Comparison of ENCODE assay signal across 34 cellular contexts in genomic region chr7:146557971-146558469, GRCh38.
"Had no signal": no experiment of that assay in that cellular context is flagged by ENCODE, and none has a peak within 500 bp of the region (broad histone marks: within the 10 kb centered on the region; RNA-seq: fewer than 3 reads in every experiment).

No MANE protein-coding gene starts in this region.

- H2AFZ ChIP-seq: PC-9 had no signal

- H3K4me2 ChIP-seq: PC-9 had no signal

- H3K27ac ChIP-seq: PC-9, SK-N-MC, VCaP had no signal

- DNase-seq: activated B cell treated with CpG ODN at 0.5 μM for 24 hours; activated CD4-positive, alpha-beta memory T cell treated with anti-CD3 and anti-CD28 coated beads for 36 hours; activated CD4-positive, alpha-beta T cell treated with anti-CD3 and anti-CD28 coated beads for 4 hours; activated CD4-positive, alpha-beta T cell treated with anti-CD3 and anti-CD28 coated beads, Interleukin-2, amount 50 U/mL, for 1 hour; activated CD4-positive, CD25-positive, alpha-beta regulatory T cell treated with anti-CD3 and anti-CD28 coated beads, Interleukin-2, amount 50 U/mL, for 72 hours; activated CD8-positive, alpha-beta memory T cell treated with anti-CD3 and anti-CD28 coated beads, Interleukin-2, amount 50 U/mL, for 4 hours; activated gamma-delta T cell treated with Interleukin-2 at 50 U/mL for 16 hours; activated naive CD4-positive, alpha-beta T cell treated with anti-CD3 and anti-CD28 coated beads, Interleukin-2, amount 10 ng/mL, durations not matched to agents 7 days and 5 days; activated naive CD8-positive, alpha-beta T cell treated with anti-CD3 and anti-CD28 coated beads, Interleukin-2, amount 50 U/mL, for 24 hours; activated T-cell treated with anti-CD3 and anti-CD28 coated beads for 4 hours; activated T-cell treated with anti-CD3 and anti-CD28 coated beads, Interleukin-2, amount 50 U/mL, for 4 hours; anterior cingulate cortex; caudate nucleus; Karpas-422; NCI-H1105; NCI-H1417 treated with DMSO at 0.1 percent for 48 hours; NCI-H1694; NCI-H1930; NCI-H2081 treated with DMSO at 0.1 percent for 48 hours; NCI-H2171 treated with DMSO at 0.1 percent for 48 hours; NCI-H2227 treated with DMSO at 0.1 percent for 48 hours; NCI-H446; NCI-H510A treated with DMSO at 0.1 percent for 48 hours; NCI-H526 treated with DMSO at 0.1 percent for 48 hours; NCI-H82; NK-92 treated with Interleukin-12 subunit alpha and Interleukin-12 subunit beta, amount 100 ng/mL, for 24 hours; PC-9; Right ventricle myocardium superior; SW 1271; T-helper 1 cell; T-helper 2 cell; T-helper 9 cell had no signal

- ATAC-seq: activated naive CD8-positive, alpha-beta T cell treated with anti-CD3 and anti-CD28 coated beads, Interleukin-2, amount 50 U/mL, for 24 hours; activated T-cell treated with anti-CD3 and anti-CD28 coated beads, Interleukin-2, amount 50 U/mL, for 4 hours had no signal

- H3K4me3 ChIP-seq: PC-9, SK-N-MC had no signal
